10 cellular contexts compared by ENCODE assay signal in the genomic region with DNA sequence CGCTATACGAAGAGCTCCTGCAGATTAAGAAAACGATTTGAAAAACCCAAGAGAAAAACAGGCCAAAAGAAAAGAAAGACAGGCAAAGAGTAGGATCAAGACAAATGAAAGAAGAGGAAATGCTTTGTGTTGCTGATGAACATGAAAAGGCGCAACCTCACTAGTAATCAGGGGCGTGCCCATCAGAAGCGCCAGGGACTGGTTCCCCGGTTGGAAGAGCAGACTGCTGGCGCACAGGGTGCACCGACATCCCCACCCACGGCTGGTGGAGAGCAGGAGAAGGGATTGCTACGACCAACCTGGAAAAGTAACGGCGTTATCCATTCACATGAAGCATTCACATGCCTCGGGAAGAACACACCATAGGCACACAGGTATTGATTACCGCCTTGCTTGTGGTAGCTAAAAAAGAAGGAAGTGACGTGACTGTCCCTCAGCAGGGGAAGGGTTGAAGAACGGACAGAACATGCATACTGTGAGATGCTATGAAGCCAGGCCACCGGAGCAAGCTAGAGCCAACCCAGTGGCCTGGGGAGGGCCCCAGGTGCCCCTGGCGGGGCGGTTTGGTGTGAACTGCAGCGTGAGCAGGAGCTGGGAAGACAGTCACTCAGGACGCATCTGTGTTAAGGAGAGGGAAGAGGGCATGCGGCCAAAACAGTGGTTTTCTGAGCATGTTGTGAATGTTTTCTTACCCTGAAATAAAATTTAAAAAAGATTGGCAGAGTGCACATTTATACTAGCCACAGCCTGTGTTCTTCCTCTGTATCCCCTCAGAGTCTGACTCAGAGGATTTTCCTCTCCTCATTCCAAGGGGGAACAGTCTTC. TPM values are rescaled to one million over a fixed set of nuclear protein-coding genes. Genes with fewer than 3 reads are reported as not detected.
DNase-seq lines count a peak whose midpoint lies in the region; TF ChIP-seq lines count a peak whose summit lies in the region.
"Had no signal": no experiment of that assay in that cellular context is flagged by ENCODE, and none has a peak within 500 bp of the region (broad histone marks: within the 10 kb centered on the region; RNA-seq: fewer than 3 reads in every experiment).

No MANE protein-coding gene starts in this region.

- no peaks in the 10 kb centered on the region for H3K36me3 ChIP-seq in hepatocyte (replicated peaks; ENCODE audit: insufficient read depth, low read depth)

- H4K20me1 ChIP-seq in hepatocyte (ENCODE audit: insufficient read depth, poor library complexity, severe bottlenecking), result peaks cover 67% of the 10 kb centered on the region

- TF ChIP-seq CTCF in astrocyte of the spinal cord (IDR thresholded peaks at IDR 0.05; ENCODE audit: low read depth, low read length), result no peak
- no peak for TF ChIP-seq CTCF in hepatocyte (IDR thresholded peaks at IDR 0.05; ENCODE audit: poor library complexity)

- in situ Hi-C loops in astrocyte of the spinal cord (cut with HindIII; ENCODE audit: low sequenced_read_pairs) (no loop called here), ACHN (cut with HindIII; ENCODE audit: low pct_ligation_motif_present, low pct_unique_long_range_greater_than_20kb, low sequenced_read_pairs) (no loop called here)

- H3K27me3 ChIP-seq in hepatocyte, result no peaks in the 10 kb centered on the region
- H3K27me3 ChIP-seq: ascending aorta, testis had no signal

- 82% methylated on average over 23 of the region's 23 CpGs for WGBS in hepatocyte (ENCODE audit: low lambda C conversion rate, missing lambda C conversion rate)

- H3K4me2 ChIP-seq in hepatocyte, result no peak overlapping the region

- H3K4me1 ChIP-seq in hepatocyte (ENCODE audit: insufficient read depth), result no peaks in the 10 kb centered on the region
- H3K4me1 ChIP-seq: ascending aorta had no signal

- H3K79me2 ChIP-seq in hepatocyte, result peaks cover 82% of the 10 kb centered on the region

- no peaks in the 10 kb centered on the region for H3K9me2 ChIP-seq in hepatocyte (replicated peaks; ENCODE audit: insufficient read depth)

- no peak overlapping the region for H3K27ac ChIP-seq in hepatocyte
- H3K27ac ChIP-seq: ascending aorta, testis had no signal

- peak; percentile 42 for DNase-seq in ELF-1 (ENCODE audit: low read depth, low spot score)
- DNase-seq in astrocyte of the spinal cord (ENCODE audit: low read depth, low spot score), result peak; percentile 90
- DNase-seq in iPS-NIHi7 (ENCODE audit: extremely low spot score), result peak; percentile 45
- DNase-seq in ACHN, result no peak
- DNase-seq in DMS79 treated with DMSO at 0.1 percent for 48 hours (lab: John Stamatoyannopoulos, UW), result no peak
- no peak for DNase-seq in hepatocyte (ENCODE audit: low spot score)
- DNase-seq: COR-L47, T1000, testis had no signal

- no peak overlapping the region for H2AFZ ChIP-seq in hepatocyte

- H3K9me3 ChIP-seq in hepatocyte (ENCODE audit: low read depth), result no peaks in the 10 kb centered on the region
- H3K9me3 ChIP-seq: ascending aorta, testis had no signal

- H3K4me3 ChIP-seq in astrocyte of the spinal cord (ENCODE audit: low read depth, low read length) (no peak overlapping the region), hepatocyte (no peak overlapping the region)
- H3K4me3 ChIP-seq: ascending aorta, testis had no signal

RNA-seq across cellular contexts. Expression of a gene that starts 18.3 kb away (rescaled TPM):
- 23.7 and 44.0 TPM in 2 replicates for total RNA-seq in hepatocyte
- polyA plus RNA-seq in hepatocyte, result 56.7 and 63.5 TPM in 2 replicates

RNA-seq across cellular contexts. Expression of a gene that starts 21.3 kb away (rescaled TPM):
- 40.5 and 45.0 TPM in 2 replicates for total RNA-seq in hepatocyte
- 83.1 and 91.9 TPM in 2 replicates for polyA plus RNA-seq in hepatocyte

RNA-seq across cellular contexts. Expression of a gene that starts 24.0 kb away (rescaled TPM):
- 105 and 107 TPM in 2 replicates for total RNA-seq in hepatocyte
- 193 and 202 TPM in 2 replicates for polyA plus RNA-seq in hepatocyte

RNA-seq across cellular contexts. Expression of a gene that starts 45.2 kb away (rescaled TPM):
- 153 and 188 TPM in 2 replicates for total RNA-seq in hepatocyte
- 167 and 175 TPM in 2 replicates for polyA plus RNA-seq in hepatocyte

RNA-seq across cellular contexts. Expression of a gene that starts 46.9 kb away (rescaled TPM):
- 15.2 and 17.4 TPM in 2 replicates for total RNA-seq in hepatocyte
- polyA plus RNA-seq in hepatocyte, result 29.4 and 39.4 TPM in 2 replicates

Comparison
In these comparisons a context has a peak if more than half of its experiments do, and no peak if none do; other contexts are left out.
1. DNase-seq: peak in ELF-1 (single experiment), astrocyte of the spinal cord (single experiment) and iPS-NIHi7 (single experiment); none in ACHN (single experiment), DMS79 treated with DMSO at 0.1 percent for 48 hours (single experiment) and hepatocyte (single experiment).